ENCODE assay signal across 13 cellular contexts in the genomic region with DNA sequence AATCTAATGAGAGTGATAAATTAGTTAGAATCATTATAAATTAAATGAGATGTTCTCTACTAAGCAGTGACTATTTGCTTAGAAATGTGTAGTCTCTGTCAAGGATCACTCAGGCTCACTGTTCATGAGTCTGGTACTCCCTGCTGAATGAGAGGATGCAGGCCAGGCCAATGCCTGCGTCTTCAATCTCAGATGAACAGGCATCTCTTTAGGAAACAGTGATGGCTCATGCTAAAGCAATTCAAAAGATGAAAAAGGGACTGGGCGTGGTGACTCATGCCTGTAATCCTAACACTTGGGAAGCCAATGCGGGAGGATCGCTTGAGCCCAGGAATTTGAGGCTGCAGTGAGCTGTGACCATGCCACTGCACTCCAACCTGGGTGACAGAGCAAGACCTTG.
A peak's percentile ranks its signal among the peaks of the same experiment; 100 is the strongest.
DNase-seq lines count a peak whose midpoint lies in the region; ATAC-seq and TF ChIP-seq lines count a peak whose summit lies in the region.
"Had no signal": no experiment of that assay in that cellular context is flagged by ENCODE, and none has a peak within 500 bp of the region (broad histone marks: within the 10 kb centered on the region; RNA-seq: fewer than 3 reads in every experiment).

No MANE protein-coding gene starts in this region.

- no peaks in the 10 kb centered on the region for H3K9me3 Mint-ChIP-seq in activated naive CD8-positive, alpha-beta T cell treated with anti-CD3 and anti-CD28 coated beads for 36 hours
- H3K9me3 Mint-ChIP-seq: naive thymus-derived CD8-positive, alpha-beta T cell had no signal

- H3K36me3 Mint-ChIP-seq in activated naive CD8-positive, alpha-beta T cell treated with anti-CD3 and anti-CD28 coated beads for 36 hours, result no peaks in the 10 kb centered on the region
- H3K36me3 Mint-ChIP-seq: naive thymus-derived CD8-positive, alpha-beta T cell had no signal

- peak; percentile 70 for DNase-seq in AG09309 (ENCODE audit: low read depth)
- DNase-seq in HS-27A (ENCODE audit: low read depth), result peak; percentile 94
- DNase-seq in astrocyte of the cerebellum (ENCODE audit: low read depth), result peak; percentile 58
- DNase-seq in islet precursor cell, result peak; percentile 99
- no peak for DNase-seq in activated naive CD8-positive, alpha-beta T cell treated with anti-CD3 and anti-CD28 coated beads for 36 hours
- no peak for DNase-seq in activated CD4-positive, CD25-positive, alpha-beta regulatory T cell (lab: John Stamatoyannopoulos, UW)
- DNase-seq: activated CD4-positive, alpha-beta T cell treated with anti-CD3 and anti-CD28 coated beads, Interleukin-2, amount 50 U/mL, for 1 hour; heart right ventricle; naive thymus-derived CD8-positive, alpha-beta T cell; stimulated activated CD4-positive, alpha-beta T cell treated with anti-CD3 and anti-CD28 coated beads, Interleukin-4, amount 100 ng/mL, for 4 hours had no signal

- H3K27me3 Mint-ChIP-seq in activated naive CD8-positive, alpha-beta T cell treated with anti-CD3 and anti-CD28 coated beads for 36 hours, result no peaks in the 10 kb centered on the region

- no peak overlapping the region for H3K4me3 Mint-ChIP-seq in activated naive CD8-positive, alpha-beta T cell treated with anti-CD3 and anti-CD28 coated beads for 36 hours
- H3K4me3 Mint-ChIP-seq: naive thymus-derived CD8-positive, alpha-beta T cell had no signal

- TF ChIP-seq CTCF in AG09309 (IDR thresholded peaks at IDR 0.05; ENCODE audit: control insufficient read depth, insufficient read depth, low read depth, low read length, missing control alignments) (no peak), astrocyte of the cerebellum (IDR thresholded peaks at IDR 0.05; ENCODE audit: low read depth, low read length, missing control alignments) (no peak)

- H3K4me3 ChIP-seq in AG09309 (ENCODE audit: control insufficient read depth, low read depth, low read length) (no peak overlapping the region), astrocyte of the cerebellum (ENCODE audit: low read depth, low read length) (no peak overlapping the region)
- H3K4me3 ChIP-seq: adrenal gland, heart right ventricle had no signal

- no peaks in the 10 kb centered on the region for H3K4me1 Mint-ChIP-seq in activated naive CD8-positive, alpha-beta T cell treated with anti-CD3 and anti-CD28 coated beads for 36 hours
- H3K4me1 Mint-ChIP-seq: naive thymus-derived CD8-positive, alpha-beta T cell had no signal

- H3K27ac Mint-ChIP-seq in activated naive CD8-positive, alpha-beta T cell treated with anti-CD3 and anti-CD28 coated beads for 36 hours, result no peak overlapping the region

- in situ Hi-C loops in astrocyte of the cerebellum (cut with HindIII; ENCODE audit: low sequenced_read_pairs), result no loop called here

- no peak for ATAC-seq in GM18873 (IDR thresholded peaks at IDR 0.05; ENCODE audit: low FRiP score, unreplicated experiment)
- no peak for ATAC-seq in HG03469 (IDR thresholded peaks at IDR 0.05; ENCODE audit: unreplicated experiment)
- ATAC-seq: heart right ventricle; naive thymus-derived CD8-positive, alpha-beta T cell had no signal

Comparison
In these comparisons a context has a peak if more than half of its experiments do, and no peak if none do; other contexts are left out.
1. DNase-seq: peak in AG09309 (single experiment), HS-27A (single experiment), astrocyte of the cerebellum (single experiment) and islet precursor cell (single experiment); none in activated naive CD8-positive, alpha-beta T cell treated with anti-CD3 and anti-CD28 coated beads for 36 hours (single experiment) and activated CD4-positive, CD25-positive, alpha-beta regulatory T cell (0 of 4).